In the genomic region with DNA sequence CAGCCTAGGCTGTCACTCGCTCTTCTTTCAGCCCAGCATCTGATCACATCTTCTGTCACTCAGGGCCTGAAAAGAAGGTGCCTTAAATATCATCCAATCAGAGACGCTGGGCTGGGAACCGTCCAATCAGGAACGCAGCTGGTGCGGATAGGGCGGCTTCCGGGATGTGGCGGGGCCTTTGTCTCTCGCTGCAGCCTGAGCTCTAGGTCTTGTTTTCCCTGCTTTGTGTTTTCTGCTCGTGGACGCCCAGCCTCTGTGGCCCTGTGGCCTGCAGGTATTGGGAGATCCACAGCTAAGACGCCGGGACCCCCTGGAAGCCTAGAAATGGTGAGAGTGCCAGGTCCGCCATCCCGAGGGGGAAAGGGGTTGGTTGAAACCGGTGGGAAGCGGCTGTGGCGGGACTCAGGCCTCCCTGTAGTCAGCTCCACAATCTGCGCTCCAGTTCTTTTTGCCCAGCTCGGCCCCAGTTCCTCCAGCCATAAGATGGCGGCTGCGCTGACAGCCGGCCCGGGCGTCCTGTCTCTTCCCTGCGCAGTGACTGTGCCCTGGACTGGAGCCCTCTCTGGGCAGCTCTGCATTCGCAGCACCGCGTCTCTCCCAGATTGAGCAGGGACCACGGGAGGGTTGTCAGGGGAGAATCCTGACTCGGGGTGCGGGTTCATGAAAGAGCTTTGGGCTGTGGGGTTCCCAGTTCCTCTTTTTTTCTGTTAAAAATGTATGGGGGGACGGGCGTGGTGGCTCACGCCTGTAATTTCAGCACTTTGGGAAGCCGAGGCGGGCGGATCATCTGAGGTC, we compare ENCODE assay signal across 8 cellular contexts. TPM values are rescaled to one million over a fixed set of nuclear protein-coding genes. Genes with fewer than 3 reads are reported as not detected.
DNase-seq lines count a peak whose midpoint lies in the region; ATAC-seq and TF ChIP-seq lines count a peak whose summit lies in the region.

TSS of gene ZNF85 (plus strand) at position 175 of the 795 bp plus-strand sequence. CDS start at position 325, 150 bp downstream.

- TF ChIP-seq CTCF in 22Rv1 (IDR thresholded peaks at IDR 0.05) (no peak), left lung (IDR thresholded peaks at IDR 0.05) (no peak)

- H3K4me3 ChIP-seq in left lung = peak within 1 kb of the TSS; percentile 43 to 59

- peaks cover 11% of the 10 kb centered on the region for H3K4me1 Mint-ChIP-seq in dendritic cell treated with granulocyte-macrophage colony-stimulating factor and Interleukin-4, amounts not matched to agents 40 ng/mL and 50 ng/mL, for 4 days (ENCODE audit: low read depth)

- peak within 1 kb of the TSS; percentile 97 for H3K27ac Mint-ChIP-seq in dendritic cell treated with granulocyte-macrophage colony-stimulating factor and Interleukin-4, amounts not matched to agents 40 ng/mL and 50 ng/mL, for 4 days

- DNase-seq in NCI-H345 treated with DMSO at 0.1 percent for 48 hours (lab: John Stamatoyannopoulos, UW; ENCODE audit: unreplicated experiment) (peak; percentile 59), left lung (peak; percentile 86 to 90)
- DNase-seq in activated CD4-positive, alpha-beta T cell treated with anti-CD3 and anti-CD28 coated beads, Interleukin-2, amount 50 U/mL, for 24 hours (ENCODE audit: low read depth in 1 of 2, low spot score in 1 of 2) = peak; percentile 75 to 86
- DNase-seq in stimulated activated CD4-positive, alpha-beta T cell treated with anti-CD3 and anti-CD28 coated beads, Interleukin-2, amount 100 ng/mL, for 4 hours (ENCODE audit: low read depth) = peak; percentile 79

- H3K9me3 ChIP-seq in left lung = peaks cover 0 to 3% of the 10 kb centered on the region in 2 donors

- H3K27ac ChIP-seq in 22Rv1 (peak within 1 kb of the TSS; percentile 93), left lung (peak within 1 kb of the TSS; percentile 86 to 88)

- no peaks in the 10 kb centered on the region for H3K27me3 Mint-ChIP-seq in dendritic cell treated with granulocyte-macrophage colony-stimulating factor and Interleukin-4, amounts not matched to agents 40 ng/mL and 50 ng/mL, for 4 days

- peaks cover 0 to 9% of the 10 kb centered on the region in 2 donors for H3K4me1 ChIP-seq in left lung

- ATAC-seq in GM18858 (IDR thresholded peaks at IDR 0.05; ENCODE audit: unreplicated experiment) (peak; percentile 97), HG03095 (IDR thresholded peaks at IDR 0.05; ENCODE audit: unreplicated experiment) (peak; percentile 96), left lung (peak; percentile 99)

- intact Hi-C loops in dendritic cell treated with granulocyte-macrophage colony-stimulating factor and Interleukin-4, amounts not matched to agents 40 ng/mL and 50 ng/mL, for 4 days (cut with micrococcal nuclease) = loop anchor here (10.0 kb wide), 1 partner anchor 82 kb away; no protein-coding TSS in a partner anchor
- intact Hi-C loops in left lung (cut with DNase I) = no loop called here

- H3K9me3 Mint-ChIP-seq in dendritic cell treated with granulocyte-macrophage colony-stimulating factor and Interleukin-4, amounts not matched to agents 40 ng/mL and 50 ng/mL, for 4 days = peaks cover 51% of the 10 kb centered on the region

- no peaks in the 10 kb centered on the region for H3K27me3 ChIP-seq in left lung

- peaks cover 33% of the 10 kb centered on the region for H3K36me3 Mint-ChIP-seq in dendritic cell treated with granulocyte-macrophage colony-stimulating factor and Interleukin-4, amounts not matched to agents 40 ng/mL and 50 ng/mL, for 4 days (ENCODE audit: low read depth)

- H3K36me3 ChIP-seq in left lung = peaks cover 0 to 1% of the 10 kb centered on the region in 2 donors

- peak within 1 kb of the TSS; percentile 93 for H3K4me3 Mint-ChIP-seq in dendritic cell treated with granulocyte-macrophage colony-stimulating factor and Interleukin-4, amounts not matched to agents 40 ng/mL and 50 ng/mL, for 4 days

RNA-seq across cellular contexts. Expression of gene ZNF85, which starts in this region (rescaled TPM):
- 1 to 10 TPM; 5.7 to 7.9 TPM for total RNA-seq in left lung

Comparison
In these comparisons a context has a peak if more than half of its experiments do, and no peak if none do; other contexts are left out.
1. Peak in every context shown above with its lines: DNase-seq, ATAC-seq, H3K4me3 ChIP-seq and H3K27ac ChIP-seq.